ENCODE assay signal across 1 cellular context in the genomic region with DNA sequence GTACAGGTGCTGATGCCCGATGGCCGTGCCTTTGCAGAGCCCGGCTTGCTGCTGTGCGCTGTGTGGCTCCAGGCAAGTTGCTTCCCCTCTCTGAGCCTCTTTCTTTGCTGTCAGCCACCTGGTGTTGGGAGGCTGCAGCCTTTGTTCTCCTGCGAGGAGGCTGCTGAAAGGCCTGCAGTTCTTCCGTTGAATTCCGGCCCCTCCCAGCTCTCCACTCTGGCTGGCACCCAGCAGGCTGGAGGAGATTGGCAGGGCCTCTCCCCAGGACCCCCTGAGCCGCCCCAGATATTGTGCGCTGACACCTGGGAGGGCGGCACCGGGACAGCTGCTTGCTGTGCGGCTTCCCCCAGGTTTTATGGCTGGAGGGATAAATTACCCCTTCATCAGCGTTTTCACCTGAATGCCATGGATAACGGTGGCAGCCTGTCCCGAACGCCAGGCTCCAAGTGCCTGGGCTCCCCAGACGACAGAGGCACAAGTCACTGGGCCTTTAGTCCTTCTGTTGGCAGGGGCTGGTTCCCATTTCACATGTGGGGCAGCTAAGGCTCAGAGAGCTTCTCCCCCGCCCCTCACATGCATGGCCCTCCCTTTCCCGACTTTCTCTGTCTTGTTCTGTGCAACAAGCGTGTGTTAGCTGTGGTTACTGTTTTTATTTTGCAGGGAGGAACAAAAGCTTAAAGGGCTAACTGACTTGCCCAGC.
A peak's percentile ranks its signal among the peaks of the same experiment; 100 is the strongest.
TF ChIP-seq lines count a peak whose summit lies in the region.

No MANE protein-coding gene starts in this region.

TF ChIP-seq in HepG2, 621 proteins besides CTCF, POLR2A, EP300 and RAD21:
- TF ChIP-seq ZNF768 (CRISPR knock-in tag; IDR thresholded peaks at IDR 0.05) = peak; percentile 98
- TF ChIP-seq ZMYM3 (CRISPR knock-in tag; IDR thresholded peaks at IDR 0.05) = 0 out of 2 replicates have a peak, but pooled peaks have one; percentile 28
- TF ChIP-seq THAP9 (CRISPR knock-in tag; IDR thresholded peaks at IDR 0.05; ENCODE audit: borderline replicate concordance) = no peak
- TF ChIP-seq, protein P1, sequence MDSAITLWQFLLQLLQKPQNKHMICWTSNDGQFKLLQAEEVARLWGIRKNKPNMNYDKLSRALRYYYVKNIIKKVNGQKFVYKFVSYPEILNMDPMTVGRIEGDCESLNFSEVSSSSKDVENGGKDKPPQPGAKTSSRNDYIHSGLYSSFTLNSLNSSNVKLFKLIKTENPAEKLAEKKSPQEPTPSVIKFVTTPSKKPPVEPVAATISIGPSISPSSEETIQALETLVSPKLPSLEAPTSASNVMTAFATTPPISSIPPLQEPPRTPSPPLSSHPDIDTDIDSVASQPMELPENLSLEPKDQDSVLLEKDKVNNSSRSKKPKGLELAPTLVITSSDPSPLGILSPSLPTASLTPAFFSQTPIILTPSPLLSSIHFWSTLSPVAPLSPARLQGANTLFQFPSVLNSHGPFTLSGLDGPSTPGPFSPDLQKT (CRISPR knock-in tag; IDR thresholded peaks at IDR 0.05; ENCODE audit: borderline replicate concordance) = peak; percentile 9; the same call in 1 of the 2 replicates
- TF ChIP-seq ZNF558 (CRISPR knock-in tag; IDR thresholded peaks at IDR 0.05; ENCODE audit: borderline replicate concordance) = no peak
